Comparison of ENCODE assay signal across 2 cellular contexts in the genomic region with DNA sequence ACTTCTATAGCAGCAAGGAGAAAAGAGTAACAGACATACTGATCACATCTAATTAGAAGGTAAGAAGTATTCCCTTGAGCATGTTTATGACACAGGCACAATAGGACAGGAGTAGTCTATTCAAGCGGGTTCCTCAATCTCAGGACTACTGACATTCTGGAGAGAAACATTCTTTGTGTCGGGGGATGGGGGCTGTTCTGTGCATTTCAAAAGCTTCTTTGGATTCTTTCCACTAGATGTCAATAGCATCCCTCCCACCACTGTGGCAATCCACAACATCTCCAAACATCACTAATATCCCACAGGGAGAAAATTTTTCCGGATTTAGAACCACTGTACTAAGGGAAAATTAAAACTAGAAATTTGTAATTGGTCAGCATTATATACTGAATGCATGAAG.
TF ChIP-seq lines count a peak whose summit lies in the region.

No MANE protein-coding gene starts in this region.

TF ChIP-seq in H1, 55 proteins besides CTCF, POLR2A, EP300 and RAD21 (continues in another document):
- TF ChIP-seq HDAC6 (IDR thresholded peaks at IDR 0.05; ENCODE audit: low read depth, low read length) (no peak), PHF8 (conservative IDR thresholded peaks at IDR 0.05; ENCODE audit: low read depth, low read length) (no peak), HDAC2 (IDR thresholded peaks at IDR 0.05; ENCODE audit: borderline replicate concordance in 1 of 2, low read depth in 2 of 2, low read length in 2 of 2) (0 out of 4 replicates have a peak, but pooled peaks of 1 of the 2 experiments have one; percentile 62), TEAD4 (IDR thresholded peaks at IDR 0.05; ENCODE audit: low read depth, low read length) (peak; percentile 97), POU5F1 (IDR thresholded peaks at IDR 0.05; ENCODE audit: low read depth, low read length) (peak; percentile 50; the same call in 1 of the 2 replicates), YY1 (IDR thresholded peaks at IDR 0.05; ENCODE audit: low read depth, low read length) (0 out of 2 replicates have a peak, but pooled peaks have one; percentile 21), TAF7 (optimal IDR thresholded peaks at IDR 0.05; ENCODE audit: borderline replicate concordance, low read depth, low read length) (no peak), SP1 (IDR thresholded peaks at IDR 0.05; ENCODE audit: low read depth, low read length) (peak; percentile 87), GABPA (IDR thresholded peaks at IDR 0.05; ENCODE audit: borderline replicate concordance, insufficient read depth, low read length) (no peak), CHD1 (IDR thresholded peaks at IDR 0.05; ENCODE audit: low read depth, low read length) (no peak), MAFK (IDR thresholded peaks at IDR 0.05; ENCODE audit: low read depth, low read length) (no peak), SP2 (IDR thresholded peaks at IDR 0.05; ENCODE audit: low read length) (no peak), NANOG (IDR thresholded peaks at IDR 0.05; ENCODE audit: insufficient read depth, low read depth, low read length, poor library complexity, severe bottlenecking) (no peak), ASH2L (IDR thresholded peaks at IDR 0.05; ENCODE audit: low read length) (no peak)
- TF ChIP-seq, protein P1, sequence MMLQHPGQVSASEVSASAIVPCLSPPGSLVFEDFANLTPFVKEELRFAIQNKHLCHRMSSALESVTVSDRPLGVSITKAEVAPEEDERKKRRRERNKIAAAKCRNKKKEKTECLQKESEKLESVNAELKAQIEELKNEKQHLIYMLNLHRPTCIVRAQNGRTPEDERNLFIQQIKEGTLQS (IDR thresholded peaks at IDR 0.05; ENCODE audit: insufficient read depth, low read depth, low read length) = no peak
- TF ChIP-seq, protein P2, sequence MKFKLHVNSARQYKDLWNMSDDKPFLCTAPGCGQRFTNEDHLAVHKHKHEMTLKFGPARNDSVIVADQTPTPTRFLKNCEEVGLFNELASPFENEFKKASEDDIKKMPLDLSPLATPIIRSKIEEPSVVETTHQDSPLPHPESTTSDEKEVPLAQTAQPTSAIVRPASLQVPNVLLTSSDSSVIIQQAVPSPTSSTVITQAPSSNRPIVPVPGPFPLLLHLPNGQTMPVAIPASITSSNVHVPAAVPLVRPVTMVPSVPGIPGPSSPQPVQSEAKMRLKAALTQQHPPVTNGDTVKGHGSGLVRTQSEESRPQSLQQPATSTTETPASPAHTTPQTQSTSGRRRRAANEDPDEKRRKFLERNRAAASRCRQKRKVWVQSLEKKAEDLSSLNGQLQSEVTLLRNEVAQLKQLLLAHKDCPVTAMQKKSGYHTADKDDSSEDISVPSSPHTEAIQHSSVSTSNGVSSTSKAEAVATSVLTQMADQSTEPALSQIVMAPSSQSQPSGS (IDR thresholded peaks at IDR 0.05; ENCODE audit: low read length) = 0 out of 2 replicates have a peak, but pooled peaks have one; percentile 28
- TF ChIP-seq, protein P3, sequence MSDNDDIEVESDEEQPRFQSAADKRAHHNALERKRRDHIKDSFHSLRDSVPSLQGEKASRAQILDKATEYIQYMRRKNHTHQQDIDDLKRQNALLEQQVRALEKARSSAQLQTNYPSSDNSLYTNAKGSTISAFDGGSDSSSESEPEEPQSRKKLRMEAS (IDR thresholded peaks at IDR 0.05) = no peak

TF ChIP-seq in neural cell, 6 proteins besides CTCF, POLR2A, EP300 and RAD21:
- TF ChIP-seq MXI1 (conservative IDR thresholded peaks at IDR 0.05; ENCODE audit: poor library complexity, severe bottlenecking) = no peak
- no peak for TF ChIP-seq POLR2AphosphoS5 (IDR thresholded peaks at IDR 0.05)
- TF ChIP-seq TAF1 (IDR thresholded peaks at IDR 0.05; ENCODE audit: low read depth) = no peak
- TF ChIP-seq, protein P4, sequence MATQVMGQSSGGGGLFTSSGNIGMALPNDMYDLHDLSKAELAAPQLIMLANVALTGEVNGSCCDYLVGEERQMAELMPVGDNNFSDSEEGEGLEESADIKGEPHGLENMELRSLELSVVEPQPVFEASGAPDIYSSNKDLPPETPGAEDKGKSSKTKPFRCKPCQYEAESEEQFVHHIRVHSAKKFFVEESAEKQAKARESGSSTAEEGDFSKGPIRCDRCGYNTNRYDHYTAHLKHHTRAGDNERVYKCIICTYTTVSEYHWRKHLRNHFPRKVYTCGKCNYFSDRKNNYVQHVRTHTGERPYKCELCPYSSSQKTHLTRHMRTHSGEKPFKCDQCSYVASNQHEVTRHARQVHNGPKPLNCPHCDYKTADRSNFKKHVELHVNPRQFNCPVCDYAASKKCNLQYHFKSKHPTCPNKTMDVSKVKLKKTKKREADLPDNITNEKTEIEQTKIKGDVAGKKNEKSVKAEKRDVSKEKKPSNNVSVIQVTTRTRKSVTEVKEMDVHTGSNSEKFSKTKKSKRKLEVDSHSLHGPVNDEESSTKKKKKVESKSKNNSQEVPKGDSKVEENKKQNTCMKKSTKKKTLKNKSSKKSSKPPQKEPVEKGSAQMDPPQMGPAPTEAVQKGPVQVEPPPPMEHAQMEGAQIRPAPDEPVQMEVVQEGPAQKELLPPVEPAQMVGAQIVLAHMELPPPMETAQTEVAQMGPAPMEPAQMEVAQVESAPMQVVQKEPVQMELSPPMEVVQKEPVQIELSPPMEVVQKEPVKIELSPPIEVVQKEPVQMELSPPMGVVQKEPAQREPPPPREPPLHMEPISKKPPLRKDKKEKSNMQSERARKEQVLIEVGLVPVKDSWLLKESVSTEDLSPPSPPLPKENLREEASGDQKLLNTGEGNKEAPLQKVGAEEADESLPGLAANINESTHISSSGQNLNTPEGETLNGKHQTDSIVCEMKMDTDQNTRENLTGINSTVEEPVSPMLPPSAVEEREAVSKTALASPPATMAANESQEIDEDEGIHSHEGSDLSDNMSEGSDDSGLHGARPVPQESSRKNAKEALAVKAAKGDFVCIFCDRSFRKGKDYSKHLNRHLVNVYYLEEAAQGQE (IDR thresholded peaks at IDR 0.05; ENCODE audit: borderline replicate concordance) = no peak
- no peak for TF ChIP-seq EZH2 (IDR thresholded peaks at IDR 0.05; ENCODE audit: borderline replicate concordance, insufficient read depth, low read length, poor library complexity, severe bottlenecking)
- no peak for TF ChIP-seq SMC3 (conservative IDR thresholded peaks at IDR 0.05; ENCODE audit: poor library complexity)
